Comparison of ENCODE assay signal across 33 cellular contexts in the genomic region with DNA sequence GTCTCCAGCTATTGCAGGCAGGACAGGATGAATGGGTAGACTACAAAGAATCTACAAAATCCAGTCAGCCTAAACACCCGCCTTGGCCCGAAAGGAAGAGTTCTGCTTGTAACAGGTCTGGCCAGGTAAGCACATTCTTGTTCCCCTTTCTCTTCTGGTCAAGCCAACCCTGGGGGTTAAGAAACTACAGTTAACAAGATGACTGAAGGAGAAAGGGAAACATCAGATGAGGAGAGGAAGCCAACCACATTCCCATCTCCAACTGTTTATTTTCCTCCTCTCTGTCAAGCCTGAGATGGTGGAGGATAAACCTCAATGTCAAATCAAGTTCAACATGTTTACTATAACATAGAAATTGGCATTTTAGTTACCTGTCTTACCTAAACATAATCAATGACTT.
"Had no signal": no experiment of that assay in that cellular context is flagged by ENCODE, and none has a peak within 500 bp of the region (broad histone marks: within the 10 kb centered on the region; RNA-seq: fewer than 3 reads in every experiment).

No MANE protein-coding gene starts in this region.

- DNase-seq: Karpas-422, Kasumi-1, MG63, MM.1S, MV-4-11, NCI-H1048, NCI-H1092, NCI-H1092 treated with DMSO at 0.1 percent for 48 hours, NCI-H1105, NCI-H1105 treated with DMSO at 0.1 percent for 48 hours, NCI-H1417, NCI-H1417 treated with DMSO at 0.1 percent for 48 hours, NCI-H1436, NCI-H1436 treated with DMSO at 0.1 percent for 48 hours, NCI-H146, NCI-H1694, NCI-H1694 treated with DMSO at 0.1 percent for 48 hours, NCI-H187, NCI-H187 treated with DMSO at 0.1 percent for 48 hours, NCI-H1930, NCI-H2029, NCI-H2029 treated with DMSO at 0.1 percent for 48 hours, NCI-H2081, NCI-H2081 treated with DMSO at 0.1 percent for 48 hours, NCI-H2107, NCI-H2171, NCI-H2171 treated with DMSO at 0.1 percent for 48 hours, NCI-H2227 treated with DMSO at 0.1 percent for 48 hours, NCI-H226, NCI-H345, NCI-H446, NCI-H446 treated with DMSO at 0.1 percent for 48 hours, NCI-H510A had no signal
